ENCODE assay signal across 8 cellular contexts in the genomic region with DNA sequence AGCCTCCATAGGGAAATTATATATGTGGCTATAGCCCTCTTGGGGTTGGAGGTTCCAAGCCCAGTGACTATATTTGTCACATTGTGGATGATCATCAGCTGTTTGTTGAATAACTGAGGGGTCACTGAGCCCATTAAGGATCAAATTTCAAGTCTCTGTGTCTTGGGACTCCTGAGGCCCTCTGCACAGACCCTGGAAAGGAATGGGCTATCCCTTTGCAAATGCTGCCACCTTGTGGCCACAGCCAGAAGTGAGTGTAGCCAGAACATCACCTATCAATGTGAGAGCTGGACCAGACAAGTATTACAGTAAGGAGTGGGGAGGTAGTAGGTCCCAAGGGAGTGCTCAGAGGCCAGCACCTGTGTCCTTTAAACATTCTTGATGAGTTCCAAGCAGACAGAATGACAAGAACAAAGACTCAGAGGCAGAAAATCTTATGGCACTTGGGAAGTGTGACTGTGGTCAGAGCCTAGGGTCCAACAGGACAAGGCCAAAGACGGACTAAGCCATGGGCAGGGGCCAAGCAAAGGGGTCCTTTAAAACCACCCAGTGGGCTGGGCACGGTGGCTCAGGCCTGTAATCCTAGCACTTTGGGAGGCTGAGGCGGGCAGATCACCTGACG. TPM values are rescaled to one million over a fixed set of nuclear protein-coding genes. Genes with fewer than 3 reads are reported as not detected.
DNase-seq lines count a peak whose midpoint lies in the region; ATAC-seq and TF ChIP-seq lines count a peak whose summit lies in the region.

No MANE protein-coding gene starts in this region.

- no peak overlapping the region for H3K27ac Mint-ChIP-seq in natural killer cell

- no peak overlapping the region for H3K4me3 ChIP-seq in AG04449 (ENCODE audit: low read depth, low read length)
- no peak overlapping the region for H3K4me3 ChIP-seq in OCI-LY3 (ENCODE audit: low read length)
- no peak overlapping the region for H3K4me3 ChIP-seq in esophagus muscularis mucosa

- 49% methylated on average over 4 of the region's 4 CpGs for WGBS in esophagus muscularis mucosa

- H3K9me3 ChIP-seq in OCI-LY3 (ENCODE audit: insufficient read depth, low read length), result no peaks in the 10 kb centered on the region
- no peaks in the 10 kb centered on the region for H3K9me3 ChIP-seq in esophagus muscularis mucosa

- H3K27me3 Mint-ChIP-seq in natural killer cell (ENCODE audit: low read depth in 2 of 2), result peaks cover 0 to 6% of the 10 kb centered on the region in 2 donors

- H3K27me3 ChIP-seq in OCI-LY3 (ENCODE audit: low read depth, low read length), result peaks cover 8% of the 10 kb centered on the region; the same call in 1 of the 2 replicates
- H3K27me3 ChIP-seq in esophagus muscularis mucosa, result no peaks in the 10 kb centered on the region

- no peaks in the 10 kb centered on the region for H3K79me2 ChIP-seq in OCI-LY3 (ENCODE audit: low read length)

- no peaks in the 10 kb centered on the region for H3K9me3 Mint-ChIP-seq in natural killer cell

- H3K4me1 ChIP-seq in OCI-LY3 (ENCODE audit: low read length) (no peaks in the 10 kb centered on the region), esophagus muscularis mucosa (peaks cover 0 to 7% (median 0%) of the 10 kb centered on the region in 4 donors)

- H2AFZ ChIP-seq in OCI-LY3 (ENCODE audit: low read depth, low read length), result no peak overlapping the region

- ATAC-seq in GM18868 (IDR thresholded peaks at IDR 0.05; ENCODE audit: unreplicated experiment), result peak; percentile 70
- peak; percentile 82 to 99 (median 95) for ATAC-seq in natural killer cell

- no peak overlapping the region for H3K4me3 Mint-ChIP-seq in natural killer cell

- CTCF ChIA-PET in AG04449 (lab: Yijun Ruan, JAX), result interaction anchor here (0.6 to 5.9 kb wide), 51 partner anchors 10 to 663 kb away, joined by 3 to 110 read pairs (median 5); partner anchors contain the start of genes ARID3C, DCTN3, GALT and RPP25L

- TF ChIP-seq CTCF in AG04449 (IDR thresholded peaks at IDR 0.05; ENCODE audit: insufficient read depth, low read length, missing control alignments) (peak; percentile 88), OCI-LY3 (IDR thresholded peaks at IDR 0.05; ENCODE audit: low read depth, low read length) (peak; percentile 97), esophagus muscularis mucosa (IDR thresholded peaks at IDR 0.05) (peak; percentile 88 to 97 (median 91)), natural killer cell (IDR thresholded peaks at IDR 0.05) (peak; percentile 88)

- H3K36me3 Mint-ChIP-seq in natural killer cell, result no peaks in the 10 kb centered on the region

- H4K20me1 ChIP-seq in OCI-LY3 (ENCODE audit: insufficient read depth, low read length), result no peaks in the 10 kb centered on the region

- POLR2A ChIA-PET in AG04449 (lab: Yijun Ruan, JAX), result no interaction called here

- DNase-seq in AG04449 (ENCODE audit: low read depth, low spot score), result no peak
- peak; percentile 81 for DNase-seq in HuH-7 (ENCODE audit: low spot score)
- peak; percentile 74 for DNase-seq in activated T-cell treated with anti-CD3 and anti-CD28 coated beads for 24 hours (ENCODE audit: low read depth)
- DNase-seq in esophagus muscularis mucosa (ENCODE audit: extremely low spot score), result no peak
- peak; percentile 76 for DNase-seq in natural killer cell
- peak; percentile 20 to 80 (median 70) for DNase-seq in stimulated activated naive CD4-positive, alpha-beta T cell (lab: John Stamatoyannopoulos, UW)

- no peak overlapping the region for H3K9ac ChIP-seq in OCI-LY3 (ENCODE audit: low read length)

- no peaks in the 10 kb centered on the region for H3K4me1 Mint-ChIP-seq in natural killer cell

- no peak for TF ChIP-seq POLR2A in esophagus muscularis mucosa (IDR thresholded peaks at IDR 0.05; ENCODE audit: low read depth)

- no peak overlapping the region for H3K27ac ChIP-seq in OCI-LY3 (ENCODE audit: low read length)
- H3K27ac ChIP-seq in esophagus muscularis mucosa (replicated peaks in 1 of 4), result no peak overlapping the region

- no peak for TF ChIP-seq EP300 in esophagus muscularis mucosa (IDR thresholded peaks at IDR 0.05)

- H3K36me3 ChIP-seq in OCI-LY3 (replicated peaks; ENCODE audit: low read depth, low read length) (no peaks in the 10 kb centered on the region), esophagus muscularis mucosa (no peaks in the 10 kb centered on the region)

- no peak overlapping the region for H3K4me2 ChIP-seq in OCI-LY3 (ENCODE audit: low read length)

- intact Hi-C loops in esophagus muscularis mucosa (cut with DNase I), result loop anchor here (10.0 kb wide), 1 partner anchor 269 kb away; no protein-coding TSS in a partner anchor
- intact Hi-C loops in natural killer cell (cut with micrococcal nuclease), result loop anchor here (1.0 to 5.0 kb wide), 2 partner anchors 34 to 199 kb away; partner anchors contain the start of gene SIGMAR1

RNA-seq across cellular contexts. Expression of gene RPP25L, which starts 8.2 kb away (rescaled TPM):
- total RNA-seq in esophagus muscularis mucosa, result 10 to 100 TPM; 11.6 to 26.7 (median 20.2) TPM
- total RNA-seq in natural killer cell, result 10 to 100 TPM in 1 of 3 donors, 1 to 10 TPM in 2; 9.3 to 15.0 (median 9.8) TPM

RNA-seq across cellular contexts. Expression of gene CNTFR, which starts 14.2 kb away (rescaled TPM):
- total RNA-seq in esophagus muscularis mucosa (1 to 10 TPM; 1.2 to 3.8 (median 2.7) TPM), natural killer cell (not detected)

RNA-seq across cellular contexts. Expression of gene DCTN3, which starts 16.6 kb away (rescaled TPM):
- total RNA-seq in esophagus muscularis mucosa (100 to 1,000 TPM; 104 to 129 (median 113) TPM), natural killer cell (100 to 1,000 TPM; 135 to 171 (median 147) TPM)

RNA-seq across cellular contexts. Expression of gene ARID3C, which starts 25.1 kb away (rescaled TPM):
- not detected for total RNA-seq in esophagus muscularis mucosa
- total RNA-seq in natural killer cell, result under 1 TPM in 2 of 3 donors, not detected in 1; 0.24 to 0.77 TPM

RNA-seq across cellular contexts. Expression of gene SIGMAR1, which starts 33.9 kb away (rescaled TPM):
- total RNA-seq in esophagus muscularis mucosa (10 to 100 TPM; 73.4 to 90.3 (median 83.9) TPM), natural killer cell (10 to 100 TPM; 22.1 to 29.8 (median 23.0) TPM)

Comparison
In these comparisons a context has a peak if more than half of its experiments do, and no peak if none do; other contexts are left out.
1. DNase-seq: peak in HuH-7 (single experiment), activated T-cell treated with anti-CD3 and anti-CD28 coated beads for 24 hours (single experiment), natural killer cell (single experiment) and stimulated activated naive CD4-positive, alpha-beta T cell (6 of 6); none in AG04449 (single experiment) and esophagus muscularis mucosa (single experiment).
2. Peak in every context shown above with its lines, with median percentiles within 50 percentile points of each other: CTCF ChIP-seq.